9 cellular contexts compared by ENCODE assay signal in genomic region chr5:177555228-177555627, GRCh38. TPM values are rescaled to one million over a fixed set of nuclear protein-coding genes. Genes with fewer than 3 reads are reported as not detected.
DNase-seq lines count a peak whose midpoint lies in the region; ATAC-seq and TF ChIP-seq lines count a peak whose summit lies in the region.
"Had no signal": no experiment of that assay in that cellular context is flagged by ENCODE, and none has a peak within 500 bp of the region (broad histone marks: within the 10 kb centered on the region; RNA-seq: fewer than 3 reads in every experiment).

No MANE protein-coding gene starts in this region.

- H3K4me2 ChIP-seq in fibroblast of lung (ENCODE audit: extremely low read depth, insufficient read depth, low read length) (peak overlapping the region; percentile 83), skeletal muscle satellite cell (ENCODE audit: low read length) (peak overlapping the region; percentile 98)

- no peak overlapping the region for H3K9ac ChIP-seq in fibroblast of lung (ENCODE audit: insufficient read depth, low read length)
- H3K9ac ChIP-seq in skeletal muscle satellite cell (ENCODE audit: low read depth, low read length), result no peak overlapping the region

- H3K36me3 ChIP-seq in fibroblast of lung (ENCODE audit: control insufficient read depth, insufficient read depth, low read length) (peaks cover 2% of the 10 kb centered on the region), skeletal muscle satellite cell (ENCODE audit: insufficient read depth, low read length) (peaks cover 16% of the 10 kb centered on the region)

- H3K9me3 ChIP-seq in fibroblast of lung (ENCODE audit: control insufficient read depth, insufficient read depth, low read depth, low read length), result no peaks in the 10 kb centered on the region
- no peaks in the 10 kb centered on the region for H3K9me3 ChIP-seq in skeletal muscle satellite cell (replicated peaks; ENCODE audit: low read length)

- H3K4me3 Mint-ChIP-seq in T-helper 1 cell treated with Interleukin-12 subunit alpha and Interleukin-12 subunit beta and Interleukin-4 antibody, amounts not matched to agents 30 μg/mL and 1 μg/mL, for 36 hours, result peak overlapping the region; percentile 85
- H3K4me3 Mint-ChIP-seq in T-cell, result peak overlapping the region; percentile 85 to 88 (median 87)

- H2AFZ ChIP-seq in fibroblast of lung (ENCODE audit: low read length), result no peak overlapping the region

- peaks cover 7% of the 10 kb centered on the region for H3K36me3 Mint-ChIP-seq in T-helper 1 cell treated with Interleukin-12 subunit alpha and Interleukin-12 subunit beta and Interleukin-4 antibody, amounts not matched to agents 30 μg/mL and 1 μg/mL, for 36 hours (ENCODE audit: low read depth)
- peaks cover 5% of the 10 kb centered on the region for H3K36me3 Mint-ChIP-seq in T-cell

- H3K27ac Mint-ChIP-seq in T-helper 1 cell treated with Interleukin-12 subunit alpha and Interleukin-12 subunit beta and Interleukin-4 antibody, amounts not matched to agents 30 μg/mL and 1 μg/mL, for 36 hours, result no peak overlapping the region
- peak overlapping the region in 1 of 2 donors; percentile 73 for H3K27ac Mint-ChIP-seq in T-cell

- H3K27me3 ChIP-seq in fibroblast of lung (ENCODE audit: control insufficient read depth, insufficient read depth, low read length) (no peaks in the 10 kb centered on the region), skeletal muscle satellite cell (ENCODE audit: control insufficient read depth, insufficient read depth, low read length) (no peaks in the 10 kb centered on the region)

- H3K4me3 ChIP-seq in fibroblast of lung (replicated peaks in 1 of 4; ENCODE audit: control extremely low read depth in 1 of 4, insufficient read depth in 1 of 4, low read depth in 3 of 4, low read length in 4 of 4), result peak overlapping the region in 2 of 4 experiments; percentile 70 to 84
- no peak overlapping the region for H3K4me3 ChIP-seq in skeletal muscle satellite cell (ENCODE audit: low read length)

- peaks cover 6% of the 10 kb centered on the region for H3K27me3 Mint-ChIP-seq in T-helper 1 cell treated with Interleukin-12 subunit alpha and Interleukin-12 subunit beta and Interleukin-4 antibody, amounts not matched to agents 30 μg/mL and 1 μg/mL, for 36 hours (ENCODE audit: low read depth)
- no peaks in the 10 kb centered on the region for H3K27me3 Mint-ChIP-seq in T-cell

- H3K4me1 ChIP-seq in fibroblast of lung (ENCODE audit: control insufficient read depth, extremely low read depth, insufficient read depth, low read length), result no peaks in the 10 kb centered on the region
- peaks cover 20% of the 10 kb centered on the region for H3K4me1 ChIP-seq in skeletal muscle satellite cell (ENCODE audit: control insufficient read depth, insufficient read depth, low read length)

- no peaks in the 10 kb centered on the region for H3K9me3 Mint-ChIP-seq in T-helper 1 cell treated with Interleukin-12 subunit alpha and Interleukin-12 subunit beta and Interleukin-4 antibody, amounts not matched to agents 30 μg/mL and 1 μg/mL, for 36 hours
- no peaks in the 10 kb centered on the region for H3K9me3 Mint-ChIP-seq in T-cell

- CTCF ChIA-PET in T-cell (lab: Charles Lee), result no interaction called here

- POLR2A ChIA-PET in T-cell (lab: Charles Lee), result no interaction called here

- no peak for TF ChIP-seq CTCF in fibroblast of lung (conservative IDR thresholded peaks at IDR 0.05 in 1 of 2, IDR thresholded peaks at IDR 0.05 in 1 of 2; ENCODE audit: low read depth in 1 of 2, low read length in 2 of 2)

- peaks cover 31% of the 10 kb centered on the region for H3K4me1 Mint-ChIP-seq in T-helper 1 cell treated with Interleukin-12 subunit alpha and Interleukin-12 subunit beta and Interleukin-4 antibody, amounts not matched to agents 30 μg/mL and 1 μg/mL, for 36 hours (ENCODE audit: low read depth)
- H3K4me1 Mint-ChIP-seq in T-cell, result peaks cover 30 to 42% (median 38%) of the 10 kb centered on the region in 3 donors

- ATAC-seq in T-cell (replicated peaks in 1 of 4), result no peak
- ATAC-seq in GM18520 (IDR thresholded peaks at IDR 0.05; ENCODE audit: unreplicated experiment), result no peak
- ATAC-seq in GM18867 (IDR thresholded peaks at IDR 0.05; ENCODE audit: unreplicated experiment), result no peak

- no peak for DNase-seq in T-helper 1 cell
- no peak for DNase-seq in T-cell
- DNase-seq in fibroblast of lung (ENCODE audit: low read depth in 2 of 2), result no peak
- DNase-seq in UCSD-AML1 (lab: John Stamatoyannopoulos, UW; ENCODE audit: unreplicated experiment), result no peak
- DNase-seq: NCI-H1436 treated with DMSO at 0.1 percent for 48 hours had no signal

- H3K79me2 ChIP-seq in fibroblast of lung (ENCODE audit: control insufficient read depth, insufficient read depth, low read length), result peaks cover 39% of the 10 kb centered on the region

- H4K20me1 ChIP-seq in fibroblast of lung (ENCODE audit: control insufficient read depth, extremely low read depth, insufficient read depth, low read length), result no peaks in the 10 kb centered on the region

- H3K27ac ChIP-seq in fibroblast of lung (ENCODE audit: insufficient read depth, low read length), result no peak overlapping the region

RNA-seq across cellular contexts. Expression of gene FAM193B, which starts 0.9 kb away (rescaled TPM):
- total RNA-seq in T-cell (100 to 1,000 TPM; 162 to 233 (median 217) TPM), fibroblast of lung (17.5 and 28.4 TPM in 2 replicates)
- polyA plus RNA-seq in fibroblast of lung, result 15.9 and 27.9 TPM in 2 replicates
- 16.0 and 31.0 TPM in 2 replicates for polyA plus RNA-seq in fibroblast of lung (2012)
- polyA minus RNA-seq in fibroblast of lung (ENCODE audit: low replicate concordance), result 29.0 and 78.7 TPM in 2 replicates
- 12.7 and 16.5 TPM in 2 replicates for total RNA-seq in skeletal muscle satellite cell (2012; rRNA removed)

RNA-seq across cellular contexts. Expression of gene TMED9, which starts 36.8 kb away (rescaled TPM):
- 10 to 100 TPM; 51.2 to 96.1 (median 84.8) TPM for total RNA-seq in T-cell
- total RNA-seq in fibroblast of lung, result 94.8 and 139 TPM in 2 replicates
- polyA plus RNA-seq in fibroblast of lung, result 259 and 355 TPM in 2 replicates
- 345 and 434 TPM in 2 replicates for polyA plus RNA-seq in fibroblast of lung (2012)
- 259 and 273 TPM in 2 replicates for polyA minus RNA-seq in fibroblast of lung (ENCODE audit: low replicate concordance)
- 95.8 and 138 TPM in 2 replicates for total RNA-seq in skeletal muscle satellite cell (2012; rRNA removed)

RNA-seq across cellular contexts. Expression of gene DDX41, which starts 38.5 kb away (rescaled TPM):
- 100 to 1,000 TPM in 3 of 5 donors, 10 to 100 TPM in 2; 64.8 to 118 (median 106) TPM for total RNA-seq in T-cell
- total RNA-seq in fibroblast of lung, result 76.5 and 79.1 TPM in 2 replicates
- 66.8 and 71.5 TPM in 2 replicates for polyA plus RNA-seq in fibroblast of lung
- 120 and 261 TPM in 2 replicates for polyA plus RNA-seq in fibroblast of lung (2012)
- 77.3 and 114 TPM in 2 replicates for polyA minus RNA-seq in fibroblast of lung (ENCODE audit: low replicate concordance)
- 64.1 and 139 TPM in 2 replicates for total RNA-seq in skeletal muscle satellite cell (2012; rRNA removed)

RNA-seq across cellular contexts. Expression of gene B4GALT7, which starts 44.7 kb away (rescaled TPM):
- 10 to 100 TPM; 30.4 to 46.7 (median 39.1) TPM for total RNA-seq in T-cell
- total RNA-seq in fibroblast of lung, result 21.6 and 29.1 TPM in 2 replicates
- polyA plus RNA-seq in fibroblast of lung, result 18.2 and 20.8 TPM in 2 replicates
- polyA plus RNA-seq in fibroblast of lung (2012), result 30.8 and 30.9 TPM in 2 replicates
- 28.3 and 30.6 TPM in 2 replicates for polyA minus RNA-seq in fibroblast of lung (ENCODE audit: low replicate concordance)
- 35.7 and 48.3 TPM in 2 replicates for total RNA-seq in skeletal muscle satellite cell (2012; rRNA removed)

RNA-seq across cellular contexts. Expression of gene DOK3, which starts 45.6 kb away (rescaled TPM):
- 1 to 10 TPM; 1.1 to 5.8 (median 4.3) TPM for total RNA-seq in T-cell
- total RNA-seq in fibroblast of lung, result 0.99 and 2.1 TPM in 2 replicates
- polyA plus RNA-seq in fibroblast of lung, result 0.58 and 1.5 TPM in 2 replicates
- polyA plus RNA-seq in fibroblast of lung (2012), result 0.54 and 2.2 TPM in 2 replicates
- 0.19 and 6.0 TPM in 2 replicates for polyA minus RNA-seq in fibroblast of lung (ENCODE audit: low replicate concordance)
- total RNA-seq in skeletal muscle satellite cell (2012; rRNA removed), result 1.0 and 3.5 TPM in 2 replicates
